ENCODE assay signal across 1 cellular context in the genomic region with DNA sequence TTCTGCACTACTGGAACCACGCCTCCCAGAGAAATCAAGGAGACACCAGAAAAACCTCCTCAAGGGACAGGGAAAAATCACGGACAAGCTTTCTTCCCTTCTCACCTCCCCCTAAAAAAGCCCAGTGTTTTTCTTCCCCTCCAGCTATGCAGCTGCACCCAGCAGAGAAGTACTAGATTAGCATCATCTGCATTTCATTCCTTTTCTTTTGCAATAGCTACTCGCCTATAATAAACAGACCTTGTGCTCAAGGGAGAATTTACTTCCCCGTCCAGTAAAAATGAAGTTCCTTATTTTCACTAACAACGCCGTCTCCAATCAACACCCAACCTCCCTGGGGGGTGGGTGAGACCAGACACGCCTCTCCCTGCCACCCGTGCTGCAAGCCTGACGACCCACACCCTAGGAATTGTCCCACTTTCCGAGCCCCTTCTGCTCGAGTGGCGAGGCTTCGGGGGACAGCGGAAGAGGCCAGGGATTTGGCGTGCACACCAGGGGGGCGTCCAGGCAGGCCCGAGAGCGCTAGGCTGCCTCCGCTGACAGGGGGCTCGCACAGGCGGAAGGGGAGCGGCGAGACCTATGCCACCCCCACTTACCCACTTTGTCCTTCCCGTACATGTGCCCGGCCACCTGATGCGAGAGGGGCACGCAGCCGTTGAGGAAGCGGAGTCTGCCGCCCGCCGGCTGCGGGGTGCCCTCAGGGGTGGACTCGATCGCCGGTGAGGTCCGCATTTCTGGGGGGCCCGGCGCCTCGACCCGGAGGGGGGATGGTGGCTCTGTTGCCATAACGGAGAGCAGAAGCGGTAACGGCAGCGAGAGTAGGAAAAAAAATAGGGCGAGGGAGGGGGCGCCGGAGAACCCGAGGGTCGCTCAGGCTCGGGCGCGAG.
TF ChIP-seq lines count a peak whose summit lies in the region.

No MANE protein-coding gene starts in this region.

TF ChIP-seq in HepG2, 621 proteins besides CTCF, POLR2A, EP300 and RAD21 (continued from another document and continues in another):
- TF ChIP-seq, protein P1, sequence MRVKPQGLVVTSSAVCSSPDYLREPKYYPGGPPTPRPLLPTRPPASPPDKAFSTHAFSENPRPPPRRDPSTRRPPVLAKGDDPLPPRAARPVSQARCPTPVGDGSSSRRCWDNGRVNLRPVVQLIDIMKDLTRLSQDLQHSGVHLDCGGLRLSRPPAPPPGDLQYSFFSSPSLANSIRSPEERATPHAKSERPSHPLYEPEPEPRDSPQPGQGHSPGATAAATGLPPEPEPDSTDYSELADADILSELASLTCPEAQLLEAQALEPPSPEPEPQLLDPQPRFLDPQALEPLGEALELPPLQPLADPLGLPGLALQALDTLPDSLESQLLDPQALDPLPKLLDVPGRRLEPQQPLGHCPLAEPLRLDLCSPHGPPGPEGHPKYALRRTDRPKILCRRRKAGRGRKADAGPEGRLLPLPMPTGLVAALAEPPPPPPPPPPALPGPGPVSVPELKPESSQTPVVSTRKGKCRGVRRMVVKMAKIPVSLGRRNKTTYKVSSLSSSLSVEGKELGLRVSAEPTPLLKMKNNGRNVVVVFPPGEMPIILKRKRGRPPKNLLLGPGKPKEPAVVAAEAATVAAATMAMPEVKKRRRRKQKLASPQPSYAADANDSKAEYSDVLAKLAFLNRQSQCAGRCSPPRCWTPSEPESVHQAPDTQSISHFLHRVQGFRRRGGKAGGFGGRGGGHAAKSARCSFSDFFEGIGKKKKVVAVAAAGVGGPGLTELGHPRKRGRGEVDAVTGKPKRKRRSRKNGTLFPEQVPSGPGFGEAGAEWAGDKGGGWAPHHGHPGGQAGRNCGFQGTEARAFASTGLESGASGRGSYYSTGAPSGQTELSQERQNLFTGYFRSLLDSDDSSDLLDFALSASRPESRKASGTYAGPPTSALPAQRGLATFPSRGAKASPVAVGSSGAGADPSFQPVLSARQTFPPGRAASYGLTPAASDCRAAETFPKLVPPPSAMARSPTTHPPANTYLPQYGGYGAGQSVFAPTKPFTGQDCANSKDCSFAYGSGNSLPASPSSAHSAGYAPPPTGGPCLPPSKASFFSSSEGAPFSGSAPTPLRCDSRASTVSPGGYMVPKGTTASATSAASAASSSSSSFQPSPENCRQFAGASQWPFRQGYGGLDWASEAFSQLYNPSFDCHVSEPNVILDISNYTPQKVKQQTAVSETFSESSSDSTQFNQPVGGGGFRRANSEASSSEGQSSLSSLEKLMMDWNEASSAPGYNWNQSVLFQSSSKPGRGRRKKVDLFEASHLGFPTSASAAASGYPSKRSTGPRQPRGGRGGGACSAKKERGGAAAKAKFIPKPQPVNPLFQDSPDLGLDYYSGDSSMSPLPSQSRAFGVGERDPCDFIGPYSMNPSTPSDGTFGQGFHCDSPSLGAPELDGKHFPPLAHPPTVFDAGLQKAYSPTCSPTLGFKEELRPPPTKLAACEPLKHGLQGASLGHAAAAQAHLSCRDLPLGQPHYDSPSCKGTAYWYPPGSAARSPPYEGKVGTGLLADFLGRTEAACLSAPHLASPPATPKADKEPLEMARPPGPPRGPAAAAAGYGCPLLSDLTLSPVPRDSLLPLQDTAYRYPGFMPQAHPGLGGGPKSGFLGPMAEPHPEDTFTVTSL (CRISPR knock-in tag; IDR thresholded peaks at IDR 0.05; ENCODE audit: borderline replicate concordance), result 0 out of 2 replicates have a peak, but pooled peaks have one; percentile 11
- no peak for TF ChIP-seq ZNF460 (CRISPR knock-in tag; IDR thresholded peaks at IDR 0.05; ENCODE audit: borderline replicate concordance)
- TF ChIP-seq PRDM10 (CRISPR knock-in tag; IDR thresholded peaks at IDR 0.05; ENCODE audit: low read depth), result no peak
- TF ChIP-seq ZFP36L2 (CRISPR knock-in tag; IDR thresholded peaks at IDR 0.05), result no peak
- TF ChIP-seq MLX (CRISPR knock-in tag; IDR thresholded peaks at IDR 0.05), result no peak
- no peak for TF ChIP-seq SRY (CRISPR knock-in tag; IDR thresholded peaks at IDR 0.05)
- TF ChIP-seq PREB (CRISPR knock-in tag; IDR thresholded peaks at IDR 0.05), result no peak
- no peak for TF ChIP-seq HOXD1 (CRISPR knock-in tag; IDR thresholded peaks at IDR 0.05)
- no peak for TF ChIP-seq ZNF552 (CRISPR knock-in tag; IDR thresholded peaks at IDR 0.05; ENCODE audit: borderline replicate concordance)
- peak; percentile 53 for TF ChIP-seq ZNF777 (CRISPR knock-in tag; IDR thresholded peaks at IDR 0.05)
- TF ChIP-seq, protein P2, sequence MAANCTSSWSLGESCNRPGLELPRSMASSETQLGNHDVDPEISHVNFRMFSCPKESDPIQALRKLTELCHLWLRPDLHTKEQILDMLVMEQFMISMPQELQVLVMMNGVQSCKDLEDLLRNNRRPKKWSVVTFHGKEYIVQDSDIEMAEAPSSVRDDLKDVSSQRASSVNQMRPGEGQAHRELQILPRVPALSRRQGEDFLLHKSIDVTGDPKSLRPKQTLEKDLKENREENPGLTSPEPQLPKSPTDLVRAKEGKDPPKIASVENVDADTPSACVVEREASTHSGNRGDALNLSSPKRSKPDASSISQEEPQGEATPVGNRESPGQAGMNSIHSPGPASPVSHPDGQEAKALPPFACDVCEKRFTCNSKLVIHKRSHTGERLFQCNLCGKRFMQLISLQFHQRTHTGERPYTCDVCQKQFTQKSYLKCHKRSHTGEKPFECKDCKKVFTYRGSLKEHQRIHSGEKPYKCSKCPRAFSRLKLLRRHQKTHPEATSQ (CRISPR knock-in tag; IDR thresholded peaks at IDR 0.05; ENCODE audit: borderline replicate concordance), result no peak
- TF ChIP-seq TAF15 (IDR thresholded peaks at IDR 0.05; ENCODE audit: low read depth, low read length, poor library complexity, severe bottlenecking), result no peak
- TF ChIP-seq, protein P3, sequence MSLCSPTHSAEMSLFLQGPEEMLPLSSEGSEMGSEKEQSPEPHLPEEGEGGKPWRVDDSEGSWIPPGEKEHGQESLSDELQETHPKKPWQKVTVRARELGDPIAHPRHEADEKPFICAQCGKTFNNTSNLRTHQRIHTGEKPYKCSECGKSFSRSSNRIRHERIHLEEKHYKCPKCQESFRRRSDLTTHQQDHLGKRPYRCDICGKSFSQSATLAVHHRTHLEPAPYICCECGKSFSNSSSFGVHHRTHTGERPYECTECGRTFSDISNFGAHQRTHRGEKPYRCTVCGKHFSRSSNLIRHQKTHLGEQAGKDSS (CRISPR knock-in tag; IDR thresholded peaks at IDR 0.05; ENCODE audit: borderline replicate concordance, low read depth), result peak; percentile 53; the same call in 1 of the 2 replicates
- no peak for TF ChIP-seq ZNF3 (CRISPR knock-in tag; IDR thresholded peaks at IDR 0.05)
- TF ChIP-seq HES4 (CRISPR knock-in tag; IDR thresholded peaks at IDR 0.05; ENCODE audit: borderline replicate concordance), result peak; percentile 53; the same call in 1 of the 2 replicates
- TF ChIP-seq FOSL1 (CRISPR knock-in tag; IDR thresholded peaks at IDR 0.05; ENCODE audit: borderline replicate concordance), result no peak
- TF ChIP-seq SMAD9 (CRISPR knock-in tag; IDR thresholded peaks at IDR 0.05), result no peak
- TF ChIP-seq, protein P4, sequence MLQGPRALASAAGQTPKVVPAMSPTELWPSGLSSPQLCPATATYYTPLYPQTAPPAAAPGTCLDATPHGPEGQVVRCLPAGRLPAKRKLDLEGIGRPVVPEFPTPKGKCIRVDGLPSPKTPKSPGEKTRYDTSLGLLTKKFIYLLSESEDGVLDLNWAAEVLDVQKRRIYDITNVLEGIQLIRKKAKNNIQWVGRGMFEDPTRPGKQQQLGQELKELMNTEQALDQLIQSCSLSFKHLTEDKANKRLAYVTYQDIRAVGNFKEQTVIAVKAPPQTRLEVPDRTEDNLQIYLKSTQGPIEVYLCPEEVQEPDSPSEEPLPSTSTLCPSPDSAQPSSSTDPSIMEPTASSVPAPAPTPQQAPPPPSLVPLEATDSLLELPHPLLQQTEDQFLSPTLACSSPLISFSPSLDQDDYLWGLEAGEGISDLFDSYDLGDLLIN (CRISPR knock-in tag; IDR thresholded peaks at IDR 0.05; ENCODE audit: borderline replicate concordance), result no peak
- TF ChIP-seq GZF1 (CRISPR knock-in tag; IDR thresholded peaks at IDR 0.05), result no peak
- no peak for TF ChIP-seq ARNT (IDR thresholded peaks at IDR 0.05)
- TF ChIP-seq ZNF225 (CRISPR knock-in tag; IDR thresholded peaks at IDR 0.05), result peak; percentile 64; the same call in 1 of the 2 replicates
- peak; percentile 77 for TF ChIP-seq ZFX (CRISPR knock-in tag; IDR thresholded peaks at IDR 0.05; ENCODE audit: low read depth)
- TF ChIP-seq ATF5 (CRISPR knock-in tag; IDR thresholded peaks at IDR 0.05; ENCODE audit: low read depth), result 0 out of 2 replicates have a peak, but pooled peaks have one; percentile 71
- TF ChIP-seq ZNF615 (CRISPR knock-in tag; IDR thresholded peaks at IDR 0.05; ENCODE audit: borderline replicate concordance), result no peak
- 0 out of 2 replicates have a peak, but pooled peaks have one; percentile 29 for TF ChIP-seq ZMYM2 (CRISPR knock-in tag; IDR thresholded peaks at IDR 0.05)
- TF ChIP-seq PHB2 (IDR thresholded peaks at IDR 0.05; ENCODE audit: partially characterized antibody), result no peak
- TF ChIP-seq ZNF670 (CRISPR knock-in tag; IDR thresholded peaks at IDR 0.05; ENCODE audit: borderline replicate concordance), result 0 out of 2 replicates have a peak, but pooled peaks have one; percentile 63
- TF ChIP-seq MTERF4 (CRISPR knock-in tag; IDR thresholded peaks at IDR 0.05), result 0 out of 2 replicates have a peak, but pooled peaks have one; percentile 48
- no peak for TF ChIP-seq SMC3 (IDR thresholded peaks at IDR 0.05; ENCODE audit: low read length)
- no peak for TF ChIP-seq NR2F2 (IDR thresholded peaks at IDR 0.05; ENCODE audit: borderline replicate concordance, low read depth)
- TF ChIP-seq ATRX (CRISPR knock-in tag; IDR thresholded peaks at IDR 0.05; ENCODE audit: borderline replicate concordance), result no peak
- TF ChIP-seq REL (CRISPR knock-in tag; conservative IDR thresholded peaks at IDR 0.05), result 0 out of 2 replicates have a peak, but pooled peaks have one; percentile 5
- 0 out of 2 replicates have a peak, but pooled peaks have one; percentile 12 for TF ChIP-seq HNF1B (CRISPR knock-in tag; IDR thresholded peaks at IDR 0.05)
- TF ChIP-seq ZBTB8A (CRISPR knock-in tag; IDR thresholded peaks at IDR 0.05; ENCODE audit: borderline replicate concordance, low read depth), result peak; percentile 27; the same call in 1 of the 2 replicates
- peak; percentile 36; the same call in 1 of the 2 replicates for TF ChIP-seq FOXC1 (CRISPR knock-in tag; IDR thresholded peaks at IDR 0.05; ENCODE audit: borderline replicate concordance)
- TF ChIP-seq SIN3A (IDR thresholded peaks at IDR 0.05; ENCODE audit: borderline replicate concordance, low read depth, low read length), result 0 out of 2 replicates have a peak, but pooled peaks have one; percentile 32
- TF ChIP-seq ZNF644 (CRISPR knock-in tag; IDR thresholded peaks at IDR 0.05; ENCODE audit: low read depth), result no peak
